ENCODE assay signal across 8 cellular contexts in genomic region chr10:24556746-24557742, GRCh38.
DNase-seq lines count a peak whose midpoint lies in the region; ATAC-seq, FAIRE-seq and TF ChIP-seq lines count a peak whose summit lies in the region.

No MANE protein-coding gene starts in this region.

- peak; percentile 53 for ATAC-seq in HG03565 (IDR thresholded peaks at IDR 0.05; ENCODE audit: unreplicated experiment)
- ATAC-seq in esophagus mucosa = peak; percentile 22
- ATAC-seq in natural killer cell = peak in 2 of 3 donors; percentile 39 to 50
- no peak for ATAC-seq in HG03280 (IDR thresholded peaks at IDR 0.05; ENCODE audit: unreplicated experiment)
- ATAC-seq in GM18520 (IDR thresholded peaks at IDR 0.05; ENCODE audit: unreplicated experiment) = no peak

- peaks cover 0 to 16% (median 0%) of the 10 kb centered on the region in 11 experiments; a peak in 3 of 22 replicates for H3K9me3 ChIP-seq in BLaER1 treated with 17β-estradiol and CSF1 and Interleukin-3, amounts not matched to agents 10 nM and 100 nM (replicated peaks in 1 of 11)
- H3K9me3 ChIP-seq in SJSA1 (replicated peaks) = no peaks in the 10 kb centered on the region

- H3K4me1 ChIP-seq in BLaER1 treated with 17β-estradiol and CSF1 and Interleukin-3, amounts not matched to agents 10 nM and 100 nM = peaks cover 10 to 16% (median 14%) of the 10 kb centered on the region in 10 experiments
- no peaks in the 10 kb centered on the region for H3K4me1 ChIP-seq in SJSA1 (replicated peaks)

- H3K27ac Mint-ChIP-seq in natural killer cell = no peak overlapping the region

- H3K4me2 ChIP-seq in BLaER1 treated with 17β-estradiol and CSF1 and Interleukin-3, amounts not matched to agents 10 nM and 100 nM = peak overlapping the region; percentile 6 to 75 (median 51); a peak in 20 of 22 replicates

- no peaks in the 10 kb centered on the region for H4K20me1 ChIP-seq in BLaER1 treated with 17β-estradiol and CSF1 and Interleukin-3, amounts not matched to agents 10 nM and 100 nM

- peak; percentile 15 for DNase-seq in GM12892 (ENCODE audit: insufficient read length)
- DNase-seq in SJSA1 (ENCODE audit: low read depth in 1 of 2, low spot score in 2 of 2) = peak; percentile 22 to 43
- DNase-seq in natural killer cell = no peak

- peak overlapping the region in 1 of 11 experiments; percentile 14; a peak in 1 of 22 replicates for H3K27ac ChIP-seq in BLaER1 treated with 17β-estradiol and CSF1 and Interleukin-3, amounts not matched to agents 10 nM and 100 nM
- no peak overlapping the region for H3K27ac ChIP-seq in SJSA1

- H3K4me3 ChIP-seq in BLaER1 treated with 17β-estradiol and CSF1 and Interleukin-3, amounts not matched to agents 10 nM and 100 nM = no peak overlapping the region
- H3K4me3 ChIP-seq in SJSA1 = no peak overlapping the region

- H3K27me3 ChIP-seq in BLaER1 treated with 17β-estradiol and CSF1 and Interleukin-3, amounts not matched to agents 10 nM and 100 nM = no peaks in the 10 kb centered on the region
- H3K27me3 ChIP-seq in SJSA1 (replicated peaks) = no peaks in the 10 kb centered on the region

- intact Hi-C loops in natural killer cell (cut with micrococcal nuclease) = loop anchor here (5.0 kb wide), 1 partner anchor 1400 kb away; no protein-coding TSS in a partner anchor

- peaks cover 6 to 7% of the 10 kb centered on the region in 2 donors for H3K27me3 Mint-ChIP-seq in natural killer cell (ENCODE audit: low read depth in 2 of 2)

- H3K36me3 ChIP-seq in BLaER1 treated with 17β-estradiol and CSF1 and Interleukin-3, amounts not matched to agents 10 nM and 100 nM = no peaks in the 10 kb centered on the region
- H3K36me3 ChIP-seq in SJSA1 = no peaks in the 10 kb centered on the region

- TF ChIP-seq POLR2A in GM12892 (IDR thresholded peaks at IDR 0.05; ENCODE audit: low read depth, low read length) = no peak

- no peaks in the 10 kb centered on the region for H3K36me3 Mint-ChIP-seq in natural killer cell

- H3K4me3 Mint-ChIP-seq in natural killer cell = no peak overlapping the region

- H3K4me1 Mint-ChIP-seq in natural killer cell = peaks cover 6 to 13% of the 10 kb centered on the region in 2 donors

- TF ChIP-seq CTCF in natural killer cell (IDR thresholded peaks at IDR 0.05) = peak; percentile 58

- FAIRE-seq in GM12892 (lab: Jason Lieb, UNC) = peak; percentile 67

- no peak overlapping the region for H3K9ac ChIP-seq in BLaER1 treated with 17β-estradiol and CSF1 and Interleukin-3, amounts not matched to agents 10 nM and 100 nM

- no peaks in the 10 kb centered on the region for H3K9me3 Mint-ChIP-seq in natural killer cell

Comparison
In these comparisons a context has a peak if more than half of its experiments do, and no peak if none do; other contexts are left out.
1. ATAC-seq: peak in HG03565 (single experiment), esophagus mucosa (single experiment) and natural killer cell (2 of 3); none in HG03280 (single experiment) and GM18520 (single experiment).